In the genomic region with DNA sequence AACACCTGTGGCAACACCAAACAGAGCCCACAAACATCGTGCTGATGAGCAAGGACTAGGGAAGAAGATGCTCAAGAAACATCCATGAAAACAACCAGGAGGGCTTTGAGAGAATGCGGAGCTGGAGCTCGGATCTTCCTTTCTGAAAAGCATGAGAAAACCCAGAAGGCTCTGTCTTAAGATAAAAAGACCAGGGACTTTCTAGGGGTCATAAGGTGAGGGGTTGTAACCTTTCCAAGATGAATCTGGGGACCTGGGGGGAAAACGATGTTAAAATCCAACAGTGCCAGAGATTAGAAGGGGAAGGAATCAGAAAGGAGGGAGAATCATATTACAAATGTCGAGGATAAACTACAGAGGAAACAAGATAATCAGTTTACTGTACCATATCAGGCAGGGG, we compare ENCODE assay signal across 10 cellular contexts. TPM values are rescaled to one million over a fixed set of nuclear protein-coding genes. Genes with fewer than 3 reads are reported as not detected.
"Had no signal": no experiment of that assay in that cellular context is flagged by ENCODE, and none has a peak within 500 bp of the region (broad histone marks: within the 10 kb centered on the region; RNA-seq: fewer than 3 reads in every experiment).

No MANE protein-coding gene starts in this region.

- H3K9me3 Mint-ChIP-seq: H9 had no signal

- DNase-seq: GM23248, GOT3, H9, HCEC 1CT, IMR-90, KG1 had no signal

- FAIRE-seq: H54, HTR-8/SVneo, K562 had no signal

- H3K4me3 Mint-ChIP-seq: H9 had no signal

- H3K27ac Mint-ChIP-seq: H9 had no signal

- H2AFZ ChIP-seq: GM23248 had no signal

- H3K9ac ChIP-seq: GM23248 had no signal

- H3K4me3 ChIP-seq: GM23248, K562 had no signal

- H3K27ac ChIP-seq: GM23248 had no signal

RNA-seq across cellular contexts. Expression of a gene that starts 10.1 kb away (rescaled TPM):
- total RNA-seq: GM23248, H9, HT-29, IMR-90, K562 had no signal
- polyA plus RNA-seq: GM23248, IMR-90 had no signal
